8 cellular contexts compared by ENCODE assay signal in the genomic region with DNA sequence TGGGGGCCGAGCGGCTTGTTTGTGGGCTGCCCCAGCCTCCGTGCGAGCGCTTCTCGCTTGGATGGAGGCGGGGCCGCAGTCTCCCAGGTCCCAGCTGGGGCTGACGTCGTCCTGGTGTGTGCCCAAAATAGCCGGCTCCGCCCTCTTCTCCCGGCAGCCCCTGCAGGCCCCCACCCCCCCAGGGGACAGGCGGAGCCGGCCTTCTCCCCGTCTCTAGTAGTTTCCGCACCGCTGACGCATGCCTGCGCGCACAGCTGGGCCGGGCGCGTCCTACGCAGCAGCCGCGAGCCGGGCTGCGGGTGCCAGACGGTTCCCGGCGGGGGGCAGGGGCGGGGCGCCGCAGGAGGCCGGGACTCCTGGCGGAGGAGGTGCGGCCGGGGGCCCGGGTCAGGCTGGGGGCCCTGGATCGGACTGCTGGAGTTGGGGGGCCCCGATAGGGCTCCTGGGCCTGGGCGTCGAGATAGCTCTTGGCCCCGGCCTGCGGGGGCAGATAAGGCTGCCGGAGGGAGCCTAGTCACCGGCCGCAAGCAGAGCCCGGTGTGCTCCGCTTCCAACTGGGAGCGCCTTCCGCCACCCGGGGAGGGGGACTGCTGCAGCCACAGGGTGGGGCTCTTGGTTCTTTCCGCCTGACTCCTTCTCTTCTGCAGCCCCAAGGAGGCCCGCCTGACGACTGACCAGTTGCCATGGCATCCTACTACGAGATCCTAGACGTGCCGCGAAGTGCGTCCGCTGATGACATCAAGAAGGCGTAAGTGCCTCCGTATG. TPM values are rescaled to one million over a fixed set of nuclear protein-coding genes. Genes with fewer than 3 reads are reported as not detected.
DNase-seq lines count a peak whose midpoint lies in the region; ATAC-seq, FAIRE-seq and TF ChIP-seq lines count a peak whose summit lies in the region.

Gene DNAJB2 (plus strand): TSS at position 216 of the 765 bp plus-strand sequence. CDS start 468 bp downstream, at position 684.

- H3K4me3 ChIP-seq in esophagus muscularis mucosa (peak within 1 kb of the TSS; percentile 74 to 89 (median 85)), muscle layer of duodenum (ENCODE audit: low read depth in 1 of 2, low read length in 2 of 2) (peak within 1 kb of the TSS; percentile 79 to 87)

- peaks cover 44% of the 10 kb centered on the region for H3K4me1 Mint-ChIP-seq in activated T-cell treated with anti-CD3 and anti-CD28 coated beads, Interleukin-2, amount 50 U/mL, for 72 hours (ENCODE audit: low read depth)

- H3K27me3 ChIP-seq in esophagus muscularis mucosa (no peaks in the 10 kb centered on the region), muscle layer of duodenum (ENCODE audit: low read depth, low read length) (no peaks in the 10 kb centered on the region)

- peak; percentile 95 for DNase-seq in DMS79 (lab: John Stamatoyannopoulos, UW)
- peak; percentile 99 for DNase-seq in RCC 7860 (ENCODE audit: low spot score)
- DNase-seq in activated T-cell treated with anti-CD3 and anti-CD28 coated beads, Interleukin-2, amount 50 U/mL, for 72 hours = peak; percentile 99 to 100
- peak; percentile 99 for DNase-seq in esophagus muscularis mucosa (ENCODE audit: extremely low spot score)
- peak; percentile 98 to 100 for DNase-seq in stimulated activated CD8-positive, alpha-beta memory T cell treated with anti-CD3 and anti-CD28 coated beads, Interleukin-7, amount 100 ng/mL, for 4 hours (ENCODE audit: low read depth in 2 of 2)

- WGBS in esophagus muscularis mucosa = 1% methylated on average over 10 of the region's 65 CpGs

- H3K27ac ChIP-seq in KOPT-K1 (ENCODE audit: low read depth, low read length, poor library complexity, severe bottlenecking) (peak within 1 kb of the TSS; percentile 54), esophagus muscularis mucosa (replicated peaks in 1 of 4) (peak within 1 kb of the TSS; percentile 96 to 98 (median 98)), muscle layer of duodenum (ENCODE audit: low read length) (peak within 1 kb of the TSS; percentile 85)

- TF ChIP-seq POLR2A in esophagus muscularis mucosa (IDR thresholded peaks at IDR 0.05; ENCODE audit: low read depth) = peak; percentile 85

- peak within 1 kb of the TSS; percentile 94 to 99 for H3K4me3 Mint-ChIP-seq in activated T-cell treated with anti-CD3 and anti-CD28 coated beads, Interleukin-2, amount 50 U/mL, for 72 hours

- H3K27me3 Mint-ChIP-seq in activated T-cell treated with anti-CD3 and anti-CD28 coated beads, Interleukin-2, amount 50 U/mL, for 72 hours (ENCODE audit: low read depth) = no peaks in the 10 kb centered on the region

- peak within 1 kb of the TSS; percentile 95 for H3K27ac Mint-ChIP-seq in activated T-cell treated with anti-CD3 and anti-CD28 coated beads, Interleukin-2, amount 50 U/mL, for 72 hours

- H3K9me3 Mint-ChIP-seq in activated T-cell treated with anti-CD3 and anti-CD28 coated beads, Interleukin-2, amount 50 U/mL, for 72 hours = no peaks in the 10 kb centered on the region

- TF ChIP-seq EP300 in esophagus muscularis mucosa (IDR thresholded peaks at IDR 0.05) = peak; percentile 57

- peaks cover 5% of the 10 kb centered on the region in 2 donors for H3K36me3 Mint-ChIP-seq in activated T-cell treated with anti-CD3 and anti-CD28 coated beads, Interleukin-2, amount 50 U/mL, for 72 hours (ENCODE audit: insufficient read depth in 2 of 2)

- no peak for FAIRE-seq in RCC 7860 (lab: Jason Lieb, UNC)

- no peaks in the 10 kb centered on the region for H3K9me3 ChIP-seq in KOPT-K1 (ENCODE audit: insufficient read depth, low read length, poor library complexity, severe bottlenecking)
- H3K9me3 ChIP-seq in esophagus muscularis mucosa = no peaks in the 10 kb centered on the region
- H3K9me3 ChIP-seq in muscle layer of duodenum (ENCODE audit: control insufficient read depth in 1 of 2, low read length in 2 of 2) = no peaks in the 10 kb centered on the region

- TF ChIP-seq CTCF in esophagus muscularis mucosa (IDR thresholded peaks at IDR 0.05) = peak in 2 of 3 experiments; percentile 2 to 10

- H3K4me1 ChIP-seq in esophagus muscularis mucosa = peaks cover 32 to 55% (median 51%) of the 10 kb centered on the region in 4 donors
- H3K4me1 ChIP-seq in muscle layer of duodenum (ENCODE audit: control insufficient read depth in 1 of 2, insufficient read depth in 2 of 2, low read length in 2 of 2) = peaks cover 20 to 41% of the 10 kb centered on the region in 2 donors

- intact Hi-C loops in esophagus muscularis mucosa (cut with DNase I) = no loop called here

- H3K36me3 ChIP-seq in KOPT-K1 (ENCODE audit: insufficient read depth, low read length) (no peaks in the 10 kb centered on the region; the same call in 1 of the 2 replicates), esophagus muscularis mucosa (peaks cover 16 to 40% (median 38%) of the 10 kb centered on the region in 4 donors), muscle layer of duodenum (ENCODE audit: control insufficient read depth in 1 of 2, insufficient read depth in 2 of 2, low read length in 2 of 2) (peaks cover 34 to 36% of the 10 kb centered on the region in 2 donors)

- ATAC-seq in GM21786 (IDR thresholded peaks at IDR 0.05; ENCODE audit: unreplicated experiment) = peak; percentile 86
- ATAC-seq in activated T-cell treated with anti-CD3 and anti-CD28 coated beads, Interleukin-2, amount 50 U/mL, for 72 hours (replicated peaks in 1 of 2) = peak; percentile 91 to 92

RNA-seq across cellular contexts. Expression of gene DNAJB2, which starts in this region (rescaled TPM):
- total RNA-seq in activated T-cell treated with anti-CD3 and anti-CD28 coated beads, Interleukin-2, amount 50 U/mL, for 72 hours = 10 to 100 TPM; 71.1 to 88.1 TPM
- total RNA-seq in esophagus muscularis mucosa = 10 to 100 TPM; 33.3 to 84.8 (median 50.7) TPM

Comparison
In these comparisons a context has a peak if more than half of its experiments do, and no peak if none do; other contexts are left out.
1. Peak in every context shown above with its lines: DNase-seq, ATAC-seq, H3K4me3 ChIP-seq and H3K27ac ChIP-seq.